Comparison of ENCODE assay signal across 17 cellular contexts in the genomic region with DNA sequence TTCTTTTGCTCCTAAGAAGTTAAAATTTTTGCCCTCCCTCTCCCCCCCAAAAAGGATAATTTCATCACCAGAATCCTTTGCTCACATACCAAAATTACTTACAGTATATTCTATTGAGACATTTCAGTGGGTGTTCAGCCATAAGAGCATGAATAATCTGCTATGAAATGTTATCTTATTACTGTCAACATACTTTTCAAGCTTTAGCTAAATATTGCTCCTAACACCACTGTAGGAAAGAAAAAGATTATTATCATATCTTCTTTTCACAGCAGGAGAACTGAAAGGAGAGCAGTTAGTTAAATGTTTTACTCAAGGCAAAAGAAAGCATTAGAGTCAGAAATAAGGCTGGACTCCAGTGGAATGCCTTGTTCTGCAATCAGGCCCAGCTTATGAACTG.
A peak's percentile ranks its signal among the peaks of the same experiment; 100 is the strongest.
DNase-seq lines count a peak whose midpoint lies in the region; ATAC-seq and TF ChIP-seq lines count a peak whose summit lies in the region.
"Had no signal": no experiment of that assay in that cellular context is flagged by ENCODE, and none has a peak within 500 bp of the region (broad histone marks: within the 10 kb centered on the region; RNA-seq: fewer than 3 reads in every experiment).

No MANE protein-coding gene starts in this region.

- in situ Hi-C loops in astrocyte of the spinal cord (cut with HindIII; ENCODE audit: low sequenced_read_pairs) = no loop called here

- H3K36me3 ChIP-seq in HEK293 (ENCODE audit: control insufficient read depth in 2 of 2, insufficient read depth in 1 of 2, low read length in 2 of 2) (no peaks in the 10 kb centered on the region), osteoblast (ENCODE audit: insufficient read depth, low read length) (no peaks in the 10 kb centered on the region)
- H3K36me3 ChIP-seq: BLaER1 had no signal

- CTCF ChIA-PET in HEK293 (lab: Yijun Ruan, JAX) = no interaction called here

- no peaks in the 10 kb centered on the region for H3K36me3 Mint-ChIP-seq in mesothelial cell of epicardium
- H3K36me3 Mint-ChIP-seq in naive thymus-derived CD8-positive, alpha-beta T cell = no peaks in the 10 kb centered on the region
- no peaks in the 10 kb centered on the region for H3K36me3 Mint-ChIP-seq in endothelial cell (ENCODE audit: low read depth, unreplicated experiment)
- H3K36me3 Mint-ChIP-seq: CD14-positive monocyte; CD4-positive, alpha-beta memory T cell had no signal

- H3K4me3 Mint-ChIP-seq in mesothelial cell of epicardium (no peak overlapping the region), endothelial cell (ENCODE audit: unreplicated experiment) (no peak overlapping the region)
- no peak overlapping the region for H3K4me3 Mint-ChIP-seq in naive thymus-derived CD8-positive, alpha-beta T cell
- H3K4me3 Mint-ChIP-seq: CD14-positive monocyte; CD4-positive, alpha-beta memory T cell; GM23338 had no signal

- DNase-seq in astrocyte of the spinal cord (ENCODE audit: low read depth, low spot score) = peak; percentile 35
- no peak for DNase-seq in mesothelial cell of epicardium (ENCODE audit: low spot score in 2 of 2, unreplicated experiment in 2 of 2)
- peak; percentile 30 for DNase-seq in osteoblast (ENCODE audit: insufficient read length, low spot score, missing footprints)
- no peak for DNase-seq in naive thymus-derived CD8-positive, alpha-beta T cell
- DNase-seq in endothelial cell (ENCODE audit: low spot score) = no peak
- no peak for DNase-seq in activated T-cell treated with anti-CD3 and anti-CD28 coated beads for 4 hours
- DNase-seq: 8988T; Calu3; CD4-positive, alpha-beta memory T cell; DMS53; HCEC 1CT; IMR-90 had no signal

- peaks cover 38% of the 10 kb centered on the region for H3K4me1 Mint-ChIP-seq in mesothelial cell of epicardium
- no peaks in the 10 kb centered on the region for H3K4me1 Mint-ChIP-seq in naive thymus-derived CD8-positive, alpha-beta T cell
- H3K4me1 Mint-ChIP-seq in endothelial cell (ENCODE audit: unreplicated experiment) = no peaks in the 10 kb centered on the region
- H3K4me1 Mint-ChIP-seq: CD14-positive monocyte; CD4-positive, alpha-beta memory T cell had no signal

- no peaks in the 10 kb centered on the region for H3K4me1 ChIP-seq in HEK293 (ENCODE audit: control insufficient read depth, insufficient read depth, low read length)
- no peaks in the 10 kb centered on the region for H3K4me1 ChIP-seq in osteoblast (ENCODE audit: insufficient read depth, low read length)

- TF ChIP-seq CTCF in HEK293 (tag by site-specific recombination; IDR thresholded peaks at IDR 0.05) (no peak), astrocyte of the spinal cord (IDR thresholded peaks at IDR 0.05; ENCODE audit: low read depth, low read length) (no peak), mesothelial cell of epicardium (IDR thresholded peaks at IDR 0.05; ENCODE audit: unreplicated experiment) (no peak), osteoblast (IDR thresholded peaks at IDR 0.05; ENCODE audit: extremely low read depth, low read depth, low read length) (no peak), endothelial cell (IDR thresholded peaks at IDR 0.05; ENCODE audit: unreplicated experiment) (no peak)

- H3K27ac Mint-ChIP-seq in mesothelial cell of epicardium (peak overlapping the region; percentile 14), endothelial cell (ENCODE audit: unreplicated experiment) (no peak overlapping the region)
- no peak overlapping the region for H3K27ac Mint-ChIP-seq in naive thymus-derived CD8-positive, alpha-beta T cell
- H3K27ac Mint-ChIP-seq: CD14-positive monocyte; CD4-positive, alpha-beta memory T cell; GM23338 had no signal

- H3K9me3 Mint-ChIP-seq in mesothelial cell of epicardium = no peaks in the 10 kb centered on the region
- no peaks in the 10 kb centered on the region for H3K9me3 Mint-ChIP-seq in naive thymus-derived CD8-positive, alpha-beta T cell
- no peaks in the 10 kb centered on the region for H3K9me3 Mint-ChIP-seq in endothelial cell (ENCODE audit: unreplicated experiment)
- H3K9me3 Mint-ChIP-seq: CD14-positive monocyte, GM23338 had no signal

- H4K20me1 ChIP-seq in osteoblast (ENCODE audit: insufficient read depth, low read length) = no peaks in the 10 kb centered on the region
- H4K20me1 ChIP-seq: BLaER1 had no signal

- H3K27ac ChIP-seq in HEK293 (ENCODE audit: extremely low read depth, low read depth, low read length) = no peak overlapping the region
- no peak overlapping the region for H3K27ac ChIP-seq in osteoblast (ENCODE audit: low read depth, low read length)
- H3K27ac ChIP-seq: BLaER1 had no signal

- ATAC-seq in GM18861 (IDR thresholded peaks at IDR 0.05; ENCODE audit: unreplicated experiment) = no peak
- ATAC-seq in naive thymus-derived CD8-positive, alpha-beta T cell = no peak
- ATAC-seq: GM23338 had no signal

- H3K4me3 ChIP-seq in HEK293 (ENCODE audit: low read depth, low read length) (no peak overlapping the region), astrocyte of the spinal cord (ENCODE audit: low read depth, low read length) (no peak overlapping the region), osteoblast (ENCODE audit: insufficient read depth, low read length) (no peak overlapping the region)
- H3K4me3 ChIP-seq: BLaER1, GM23338 had no signal

- no peaks in the 10 kb centered on the region for H3K27me3 Mint-ChIP-seq in mesothelial cell of epicardium (ENCODE audit: low read depth)
- H3K27me3 Mint-ChIP-seq in naive thymus-derived CD8-positive, alpha-beta T cell = no peaks in the 10 kb centered on the region
- no peaks in the 10 kb centered on the region for H3K27me3 Mint-ChIP-seq in endothelial cell (ENCODE audit: unreplicated experiment)
- H3K27me3 Mint-ChIP-seq: CD4-positive, alpha-beta memory T cell had no signal

- no peaks in the 10 kb centered on the region for H3K79me2 ChIP-seq in osteoblast (ENCODE audit: insufficient read depth, low read length)

- H3K9me3 ChIP-seq in HEK293 (ENCODE audit: control insufficient read depth, insufficient read depth, low read depth, low read length) (no peaks in the 10 kb centered on the region), osteoblast (ENCODE audit: low read depth, low read length) (no peaks in the 10 kb centered on the region)
- H3K9me3 ChIP-seq: BLaER1 had no signal

- H3K27me3 ChIP-seq in osteoblast (ENCODE audit: insufficient read depth, low read length) = peaks cover 27% of the 10 kb centered on the region
- H3K27me3 ChIP-seq: BLaER1 had no signal

- no peak overlapping the region for H2AFZ ChIP-seq in osteoblast (ENCODE audit: low read length)
- H2AFZ ChIP-seq: GM23338 had no signal

- POLR2A ChIA-PET in HEK293 (lab: Yijun Ruan, JAX) = no interaction called here
- POLR2A ChIA-PET in naive thymus-derived CD8-positive, alpha-beta T cell (lab: Charles Lee) = no interaction called here

- H3K4me2 ChIP-seq in osteoblast (ENCODE audit: insufficient read depth, low read length) = no peak overlapping the region
- H3K4me2 ChIP-seq: BLaER1, GM23338 had no signal

TF ChIP-seq in HEK293, 187 proteins besides CTCF, POLR2A, EP300 and RAD21:
- TF ChIP-seq ZNF776 (tag by site-specific recombination; IDR thresholded peaks at IDR 0.05; ENCODE audit: borderline replicate concordance) = no peak
- TF ChIP-seq ELK4 (IDR thresholded peaks at IDR 0.05; ENCODE audit: borderline replicate concordance, low read depth, low read length) = no peak
- peak; percentile 35 for TF ChIP-seq PRDM6 (tag by site-specific recombination; IDR thresholded peaks at IDR 0.05)
- TF ChIP-seq GFI1B (tag by site-specific recombination; IDR thresholded peaks at IDR 0.05) = no peak
- no peak for TF ChIP-seq ZNF76 (tag by site-specific recombination; IDR thresholded peaks at IDR 0.05; ENCODE audit: borderline replicate concordance, low read depth)
- no peak for TF ChIP-seq ZNF362 (tag by site-specific recombination; IDR thresholded peaks at IDR 0.05)
- TF ChIP-seq ZNF391 (tag by site-specific recombination; IDR thresholded peaks at IDR 0.05; ENCODE audit: borderline replicate concordance, low read depth) = no peak

Comparison
In these comparisons a context has a peak if more than half of its experiments do, and no peak if none do; other contexts are left out.
1. DNase-seq: peak in astrocyte of the spinal cord (single experiment) and osteoblast (single experiment); none in mesothelial cell of epicardium (0 of 2), naive thymus-derived CD8-positive, alpha-beta T cell (0 of 10), endothelial cell (single experiment) and activated T-cell treated with anti-CD3 and anti-CD28 coated beads for 4 hours (single experiment).